In the genomic region with DNA sequence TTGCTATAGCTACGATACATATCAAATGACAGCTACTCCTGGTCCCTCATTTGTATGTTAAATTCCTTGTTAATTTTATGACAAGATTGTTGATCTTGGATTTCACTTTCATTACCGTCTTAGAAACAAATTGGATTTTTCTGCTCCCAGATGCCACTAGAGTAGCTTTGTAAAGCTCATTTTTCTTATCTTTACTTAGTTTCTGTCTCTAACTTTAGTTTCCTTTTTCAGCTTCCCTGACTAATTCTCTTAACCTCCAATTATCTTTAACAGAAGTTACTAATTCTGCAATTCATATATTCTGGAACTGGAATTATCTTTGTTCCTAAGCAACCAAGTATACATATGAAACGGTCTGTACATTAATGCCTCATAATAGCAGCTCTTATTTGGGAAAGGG, we compare ENCODE assay signal across 11 cellular contexts. TPM values are rescaled to one million over a fixed set of nuclear protein-coding genes. Genes with fewer than 3 reads are reported as not detected.
DNase-seq lines count a peak whose midpoint lies in the region; ATAC-seq, FAIRE-seq and TF ChIP-seq lines count a peak whose summit lies in the region.
"Had no signal": no experiment of that assay in that cellular context is flagged by ENCODE, and none has a peak within 500 bp of the region (broad histone marks: within the 10 kb centered on the region; RNA-seq: fewer than 3 reads in every experiment).

No MANE protein-coding gene starts in this region.

- FAIRE-seq in HepG2 (lab: Jason Lieb, UNC), result no peak

- in situ Hi-C loops in HepG2 (cut with HindIII; ENCODE audit: extremely low pct_ligation_motif_present, low pct_unique_long_range_greater_than_20kb), result no loop called here

- H3K27ac ChIP-seq in HepG2 (ENCODE audit: extremely low read length, insufficient read depth, low read length) (no peak overlapping the region), right lobe of liver (peak overlapping the region in 1 of 3 donors; percentile 14), ascending aorta (peak overlapping the region; percentile 96 to 100), muscle layer of duodenum (ENCODE audit: low read length) (peak overlapping the region; percentile 70), uterus (peak overlapping the region; percentile 16 to 96)
- H3K27ac ChIP-seq: epithelial cell of prostate had no signal

- peak overlapping the region; percentile 34; the same call in 1 of the 2 replicates for H3K4me2 ChIP-seq in HepG2 (ENCODE audit: low read depth, low read length)

- no TSS peak for BruUV-seq in HepG2 (replicated peaks; lab: Mats Ljungman, UMichigan)

- peaks cover 76% of the 10 kb centered on the region for H3K79me2 ChIP-seq in HepG2 (ENCODE audit: insufficient read depth, low read length)

- POLR2A ChIA-PET in HepG2 (lab: Yijun Ruan, JAX), result no interaction called here

- no peaks in the 10 kb centered on the region; a peak in 1 of 5 replicates for H3K27me3 ChIP-seq in HepG2 (ENCODE audit: control insufficient read depth in 1 of 2, insufficient read depth in 2 of 2, low read length in 2 of 2)
- no peaks in the 10 kb centered on the region for H3K27me3 ChIP-seq in right lobe of liver
- H3K27me3 ChIP-seq in ascending aorta, result no peaks in the 10 kb centered on the region
- H3K27me3 ChIP-seq in muscle layer of duodenum (ENCODE audit: low read depth, low read length), result no peaks in the 10 kb centered on the region
- no peaks in the 10 kb centered on the region for H3K27me3 ChIP-seq in uterus

- intact Hi-C loops in HepG2 (cut with micrococcal nuclease; ENCODE audit: unreplicated experiment), result no loop called here
- intact Hi-C loops in right lobe of liver (cut with DNase I), result no loop called here
- intact Hi-C loops in ascending aorta (cut with DNase I), result loop anchor here (5.0 kb wide), 1 partner anchor 88 kb away; no protein-coding TSS in a partner anchor
- intact Hi-C loops in uterus (cut with DNase I; ENCODE audit: low total_unique reads), result no loop called here

- no peak for TF ChIP-seq RAD21 in HepG2 (CRISPR knock-in tag; IDR thresholded peaks at IDR 0.05)

- peaks cover 37% of the 10 kb centered on the region for H4K20me1 ChIP-seq in HepG2 (ENCODE audit: insufficient read depth, low read length)

- H3K9me3 ChIP-seq in HepG2 (ENCODE audit: low read length) (no peaks in the 10 kb centered on the region), right lobe of liver (no peaks in the 10 kb centered on the region), ascending aorta (no peaks in the 10 kb centered on the region), muscle layer of duodenum (ENCODE audit: control insufficient read depth in 1 of 2, low read length in 2 of 2) (no peaks in the 10 kb centered on the region), uterus (no peaks in the 10 kb centered on the region)

- ATAC-seq in HepG2 (no peak), right lobe of liver (no peak), HG03095 (IDR thresholded peaks at IDR 0.05; ENCODE audit: unreplicated experiment) (no peak)

- H3K4me3 ChIP-seq in HepG2 (replicated peaks in 1 of 3; ENCODE audit: insufficient read depth in 1 of 3, low read depth in 2 of 3, low read length in 3 of 3) (no peak overlapping the region), right lobe of liver (peak overlapping the region in 1 of 3 donors; percentile 9), ascending aorta (peak overlapping the region; percentile 83), muscle layer of duodenum (ENCODE audit: low read depth in 1 of 2, low read length in 2 of 2) (peak overlapping the region; percentile 33 to 43), uterus (no peak overlapping the region)

- TF ChIP-seq POLR2A in HepG2 (IDR thresholded peaks at IDR 0.05; ENCODE audit: insufficient read depth in 1 of 2, low read depth in 2 of 2, low read length in 2 of 2) (no peak), right lobe of liver (IDR thresholded peaks at IDR 0.05) (no peak), uterus (IDR thresholded peaks at IDR 0.05) (no peak)

- H3K9ac ChIP-seq in HepG2 (ENCODE audit: insufficient read depth, low read depth, low read length), result no peak overlapping the region

- DNase-seq in HepG2 (ENCODE audit: low spot score), result no peak
- DNase-seq in right lobe of liver, result no peak
- DNase-seq in ascending aorta (ENCODE audit: low spot score in 2 of 2), result no peak
- DNase-seq in uterus, result no peak
- DNase-seq in iPS-NIHi11 (ENCODE audit: low spot score), result no peak
- no peak for DNase-seq in NCI-H69 (lab: John Stamatoyannopoulos, UW)
- DNase-seq: C1 segment of cervical spinal cord, NCI-H2171 had no signal

- WGBS in HepG2 (ENCODE audit: low lambda C conversion rate), result 96% methylated on average over 3 of the region's 3 CpGs
- 57% methylated on average over 3 of the region's 3 CpGs for WGBS in right lobe of liver (ENCODE audit: insufficient coverage, low coverage, low lambda C conversion rate, missing lambda C conversion rate)

- TF ChIP-seq CTCF in HepG2 (CRISPR knock-in tag; IDR thresholded peaks at IDR 0.05) (no peak), right lobe of liver (IDR thresholded peaks at IDR 0.05) (no peak), ascending aorta (IDR thresholded peaks at IDR 0.05) (no peak), uterus (IDR thresholded peaks at IDR 0.05) (no peak)

- TF ChIP-seq EP300 in HepG2 (IDR thresholded peaks at IDR 0.05; ENCODE audit: low read depth in 2 of 2, low read length in 2 of 2) (no peak), HepG2 (CRISPR knock-in tag; IDR thresholded peaks at IDR 0.05; ENCODE audit: borderline replicate concordance) (no peak)

- no peak overlapping the region for H2AFZ ChIP-seq in HepG2 (ENCODE audit: low read length)

- peaks cover 0 to 20% of the 10 kb centered on the region in 2 experiments; a peak in 2 of 5 replicates for H3K36me3 ChIP-seq in HepG2 (replicated peaks in 1 of 2; ENCODE audit: control insufficient read depth in 1 of 2, insufficient read depth in 2 of 2, low read length in 2 of 2)
- H3K36me3 ChIP-seq in right lobe of liver, result peaks cover 0 to 7% (median 4%) of the 10 kb centered on the region in 4 donors
- peaks cover 5 to 6% of the 10 kb centered on the region in 2 donors for H3K36me3 ChIP-seq in ascending aorta
- peaks cover 9 to 17% of the 10 kb centered on the region in 2 donors for H3K36me3 ChIP-seq in muscle layer of duodenum (ENCODE audit: control insufficient read depth in 1 of 2, insufficient read depth in 2 of 2, low read length in 2 of 2)
- H3K36me3 ChIP-seq in uterus, result no peaks in the 10 kb centered on the region

- H3K4me1 ChIP-seq in HepG2 (ENCODE audit: insufficient read depth, low read length) (peaks cover 58% of the 10 kb centered on the region), right lobe of liver (peaks cover 0 to 56% (median 9%) of the 10 kb centered on the region in 4 donors), ascending aorta (peaks cover 5 to 56% of the 10 kb centered on the region in 2 donors), muscle layer of duodenum (ENCODE audit: control insufficient read depth in 1 of 2, insufficient read depth in 2 of 2, low read length in 2 of 2) (peaks cover 25 to 52% of the 10 kb centered on the region in 2 donors), uterus (peaks cover 4 to 26% of the 10 kb centered on the region in 2 donors)

- CTCF ChIA-PET in HepG2 (lab: Yijun Ruan, JAX; ENCODE audit: low intra/inter-chr PET ratio, low total read pairs), result no interaction called here

RNA-seq across cellular contexts. Expression of gene ITGA1, which starts 16.6 kb away (rescaled TPM):
- 11.6 and 23.1 TPM in 2 replicates for total RNA-seq in HepG2 (2016; rRNA removed; fragmentation: Illumina TruSeq; extraction: Trizol)
- total RNA-seq in HepG2 (2016; cell fraction: cytosol; rRNA removed; fragmentation: Illumina TruSeq; extraction: Trizol; ENCODE audit: low read depth), result 3.4 and 5.7 TPM in 2 replicates
- total RNA-seq in HepG2 (2016; cell fraction: insoluble cytoplasmic fraction; rRNA removed; fragmentation: Illumina TruSeq; extraction: Trizol), result 12.0 and 21.2 TPM in 2 replicates
- total RNA-seq in HepG2 (2016; cell fraction: membrane; rRNA removed; fragmentation: Illumina TruSeq; extraction: Trizol), result 3.1 and 3.8 TPM in 2 replicates
- 34.4 and 38.7 TPM in 2 replicates for total RNA-seq in HepG2 (2016; cell fraction: nucleus; rRNA removed; fragmentation: Illumina TruSeq; extraction: Trizol)
- 28.6 and 35.6 TPM in 2 replicates for polyA plus RNA-seq in HepG2 (2011; rRNA removed)
- polyA plus RNA-seq in HepG2 (2011; cell fraction: cytosol; rRNA removed), result 8.2 and 21.3 TPM in 2 replicates
- polyA plus RNA-seq in HepG2 (2011; cell fraction: nucleus; rRNA removed), result 37.8 and 49.4 TPM in 2 replicates
- 22.3 and 27.3 TPM in 2 replicates for polyA plus RNA-seq in HepG2 (2012)
- polyA plus RNA-seq in HepG2 (2016; cell fraction: cytosol; fragmentation: Illumina TruSeq; extraction: Trizol; ENCODE audit: low read depth), result 0.44 and 0.49 TPM in 2 replicates
- 3.9 and 4.0 TPM in 2 replicates for polyA plus RNA-seq in HepG2 (2016; cell fraction: insoluble cytoplasmic fraction; fragmentation: Illumina TruSeq; extraction: Trizol; ENCODE audit: low read depth)
- 0.74 and 0.87 TPM in 2 replicates for polyA plus RNA-seq in HepG2 (2016; cell fraction: membrane; fragmentation: Illumina TruSeq; extraction: Trizol; ENCODE audit: low read depth)
- polyA plus RNA-seq in HepG2 (2016; cell fraction: nucleus; fragmentation: Illumina TruSeq; extraction: Trizol; ENCODE audit: insufficient read depth, low read depth), result 16.4 and 19.4 TPM in 2 replicates
- 58.0 and 60.0 TPM in 2 replicates for polyA minus RNA-seq in HepG2 (2011; rRNA and poly(A)+ RNA removed; ENCODE audit: low replicate concordance)
- polyA minus RNA-seq in HepG2 (2011; cell fraction: cytosol; rRNA and poly(A)+ RNA removed), result 32.8 and 74.9 TPM in 2 replicates
- polyA minus RNA-seq in HepG2 (2011; cell fraction: nucleus; rRNA and poly(A)+ RNA removed), result 121 and 200 TPM in 2 replicates
- 100 to 1,000 TPM in 1 of 6 experiments, 10 to 100 TPM in 5; 66.5 to 116 (median 82.1) TPM for total RNA-seq in right lobe of liver
- 42.7 TPM for total RNA-seq in ascending aorta
- total RNA-seq in uterus, result 10 to 100 TPM; 41.8 to 94.0 (median 69.6) TPM

RNA-seq across cellular contexts. Expression of gene PELO, which starts 16.6 kb away (rescaled TPM):
- total RNA-seq in HepG2 (2016; rRNA removed; fragmentation: Illumina TruSeq; extraction: Trizol), result 19.0 and 19.5 TPM in 2 replicates
- 3.8 and 4.6 TPM in 2 replicates for total RNA-seq in HepG2 (2016; cell fraction: cytosol; rRNA removed; fragmentation: Illumina TruSeq; extraction: Trizol; ENCODE audit: low read depth)
- 18.5 and 21.4 TPM in 2 replicates for total RNA-seq in HepG2 (2016; cell fraction: insoluble cytoplasmic fraction; rRNA removed; fragmentation: Illumina TruSeq; extraction: Trizol)
- 8.8 and 9.7 TPM in 2 replicates for total RNA-seq in HepG2 (2016; cell fraction: membrane; rRNA removed; fragmentation: Illumina TruSeq; extraction: Trizol)
- total RNA-seq in HepG2 (2016; cell fraction: nucleus; rRNA removed; fragmentation: Illumina TruSeq; extraction: Trizol), result 14.0 and 15.7 TPM in 2 replicates
- 22.7 and 23.9 TPM in 2 replicates for polyA plus RNA-seq in HepG2 (2011; rRNA removed)
- 17.8 and 20.4 TPM in 2 replicates for polyA plus RNA-seq in HepG2 (2011; cell fraction: cytosol; rRNA removed)
- polyA plus RNA-seq in HepG2 (2011; cell fraction: nucleus; rRNA removed), result 15.6 and 17.4 TPM in 2 replicates
- polyA plus RNA-seq in HepG2 (2012), result 15.8 and 20.8 TPM in 2 replicates
- polyA plus RNA-seq in HepG2 (2016; cell fraction: cytosol; fragmentation: Illumina TruSeq; extraction: Trizol; ENCODE audit: low read depth), result 3.3 TPM in 2 replicates
- 19.1 and 19.8 TPM in 2 replicates for polyA plus RNA-seq in HepG2 (2016; cell fraction: insoluble cytoplasmic fraction; fragmentation: Illumina TruSeq; extraction: Trizol; ENCODE audit: low read depth)
- 3.8 and 5.3 TPM in 2 replicates for polyA plus RNA-seq in HepG2 (2016; cell fraction: membrane; fragmentation: Illumina TruSeq; extraction: Trizol; ENCODE audit: low read depth)
- polyA plus RNA-seq in HepG2 (2016; cell fraction: nucleus; fragmentation: Illumina TruSeq; extraction: Trizol; ENCODE audit: insufficient read depth, low read depth), result 17.1 and 20.3 TPM in 2 replicates
- polyA minus RNA-seq in HepG2 (2011; rRNA and poly(A)+ RNA removed; ENCODE audit: low replicate concordance), result 30.8 and 31.8 TPM in 2 replicates
- polyA minus RNA-seq in HepG2 (2011; cell fraction: cytosol; rRNA and poly(A)+ RNA removed), result 14.2 and 15.1 TPM in 2 replicates
- 40.3 and 47.0 TPM in 2 replicates for polyA minus RNA-seq in HepG2 (2011; cell fraction: nucleus; rRNA and poly(A)+ RNA removed)
- 10 to 100 TPM; 14.6 to 24.6 (median 17.6) TPM for total RNA-seq in right lobe of liver
- 39.1 TPM for total RNA-seq in ascending aorta
- total RNA-seq in uterus, result 10 to 100 TPM; 16.5 to 35.8 (median 24.6) TPM

Comparison
In these comparisons a context has a peak if more than half of its experiments do, and no peak if none do; other contexts are left out.
1. H3K4me3 ChIP-seq: peak in ascending aorta (2 of 2) and muscle layer of duodenum (2 of 2); none in HepG2 (0 of 3) and uterus (0 of 2).